15 cellular contexts compared by ENCODE assay signal in the genomic region with DNA sequence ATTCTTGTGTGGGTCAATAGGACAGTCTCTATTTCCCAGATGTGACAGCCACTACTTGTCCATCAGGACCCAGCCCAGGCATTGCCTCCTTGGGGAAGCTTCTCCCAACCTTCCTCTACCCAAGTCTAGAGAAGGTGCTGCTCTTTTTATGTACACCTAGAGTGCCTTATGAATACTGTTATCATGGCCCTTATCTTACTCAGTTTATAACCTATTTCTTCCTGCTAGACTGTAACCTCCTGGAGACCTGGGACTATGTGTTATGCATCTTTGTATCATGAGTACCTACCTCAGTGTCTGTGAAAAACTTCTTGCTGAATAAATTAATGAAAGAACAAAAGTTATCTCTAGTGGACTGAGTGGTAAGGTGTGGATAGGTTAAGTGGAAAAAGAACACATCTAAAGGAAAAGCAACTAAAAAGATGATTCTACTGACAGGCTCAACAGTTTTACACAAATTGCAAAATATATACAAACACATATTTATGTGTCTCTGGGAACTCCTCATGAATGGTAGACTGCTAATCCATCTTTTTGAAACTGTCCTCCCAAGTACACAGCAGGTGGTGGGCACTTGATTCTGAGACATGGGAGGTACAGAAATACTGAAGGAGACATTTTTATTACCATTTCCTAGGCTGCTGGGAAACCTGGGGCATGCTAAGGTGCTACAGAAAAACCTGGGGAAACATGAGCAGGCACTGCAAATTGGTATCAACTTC.
DNase-seq lines count a peak whose midpoint lies in the region; ATAC-seq and TF ChIP-seq lines count a peak whose summit lies in the region.
"Had no signal": no experiment of that assay in that cellular context is flagged by ENCODE, and none has a peak within 500 bp of the region (broad histone marks: within the 10 kb centered on the region; RNA-seq: fewer than 3 reads in every experiment).

No MANE protein-coding gene starts in this region.

- H3K56ac ChIP-seq in IMR-90 (ENCODE audit: extremely low read depth, insufficient read depth, low read length) = no peak overlapping the region

- ATAC-seq in IMR-90 (ENCODE audit: low read depth) = no peak
- ATAC-seq in left colon = peak; percentile 55
- ATAC-seq in GM19395 (IDR thresholded peaks at IDR 0.05; ENCODE audit: unreplicated experiment) = no peak
- ATAC-seq: K562, Panc1 had no signal

- H3K9me1 ChIP-seq in IMR-90 (ENCODE audit: insufficient read depth, low read length) = peaks cover 15% of the 10 kb centered on the region

- H2BK20ac ChIP-seq in IMR-90 (ENCODE audit: low read depth, low read length) = peak overlapping the region; percentile 44; the same call in 1 of the 2 replicates

- H2BK5ac ChIP-seq in IMR-90 (ENCODE audit: low read depth, low read length, poor library complexity, severe bottlenecking) = peak overlapping the region; percentile 55
- peak overlapping the region; percentile 21 for H2BK5ac ChIP-seq in trophoblast cell (ENCODE audit: low read depth, low read length, poor library complexity)

- no peaks in the 10 kb centered on the region for H3K27me3 ChIP-seq in ACC112 (ENCODE audit: insufficient read depth, low read length)
- H3K27me3 ChIP-seq in IMR-90 (ENCODE audit: control insufficient read depth, insufficient read depth, low read length) = no peaks in the 10 kb centered on the region
- no peaks in the 10 kb centered on the region for H3K27me3 ChIP-seq in trophoblast cell (ENCODE audit: insufficient read depth, low read length)

- TF ChIP-seq RAD21 in IMR-90 (IDR thresholded peaks at IDR 0.05; ENCODE audit: low read length) = no peak

- POLR2A ChIA-PET in IMR-90 (lab: Charles Lee; ENCODE audit: unreplicated experiment) = interaction anchor here (0.6 kb wide), 1 partner anchor 697 kb away, joined by 4 read pairs; no protein-coding TSS in a partner anchor

- intact Hi-C loops in IMR-90 (cut with micrococcal nuclease) = no loop called here
- intact Hi-C loops in left colon (cut with DNase I, micrococcal nuclease) = no loop called here

- no peak overlapping the region for H2AK9ac ChIP-seq in IMR-90 (replicated peaks; ENCODE audit: low read depth, low read length, poor library complexity)

- DNase-seq in IMR-90 (no peak), left colon (no peak), trophoblast cell (no peak), HPDE6-E6E7 (ENCODE audit: extremely low spot score) (no peak), substantia nigra (lab: John Stamatoyannopoulos, UW) (no peak)
- DNase-seq: ACHN, AML-193, GF-D8, NCI-H1417 treated with DMSO at 0.1 percent for 48 hours, NCI-H2029, NCI-H774 had no signal

- H4K8ac ChIP-seq in IMR-90 (ENCODE audit: low read depth in 2 of 2, low read length in 2 of 2) (peak overlapping the region in 1 of 2 experiments; percentile 35; a peak in 2 of 4 replicates), trophoblast cell (ENCODE audit: low read depth, low read length) (no peak overlapping the region)

- peaks cover 20 to 74% of the 10 kb centered on the region in 2 experiments for H3K79me1 ChIP-seq in IMR-90 (ENCODE audit: low read depth in 1 of 2, low read length in 2 of 2)
- H3K79me1 ChIP-seq in trophoblast cell (ENCODE audit: low read length) = peaks cover 3% of the 10 kb centered on the region

- peak overlapping the region; percentile 34 for H4K91ac ChIP-seq in IMR-90 (ENCODE audit: insufficient read depth, low read depth, low read length)
- no peak overlapping the region for H4K91ac ChIP-seq in trophoblast cell (ENCODE audit: low read depth, low read length)

- peaks cover 11% of the 10 kb centered on the region; the same call in 1 of the 2 replicates for H4K20me1 ChIP-seq in IMR-90 (ENCODE audit: insufficient read depth, low read length)

- H2AFZ ChIP-seq in ACC112 (ENCODE audit: low read length, unreplicated experiment) = no peak overlapping the region
- H2AFZ ChIP-seq in IMR-90 (replicated peaks; ENCODE audit: low read length, poor library complexity) = no peak overlapping the region
- H2AFZ ChIP-seq in trophoblast cell (ENCODE audit: insufficient read depth, low read length, poor library complexity) = no peak overlapping the region

- no TSS peak for BruUV-seq in IMR-90 (replicated peaks; lab: Mats Ljungman, UMichigan)

- peak overlapping the region; percentile 64; the same call in 1 of the 2 replicates for H3K23ac ChIP-seq in IMR-90 (ENCODE audit: low read depth, low read length)
- H3K23ac ChIP-seq in trophoblast cell (ENCODE audit: low read length) = no peak overlapping the region

- H3K36me3 ChIP-seq in ACC112 (ENCODE audit: insufficient read depth, low read length) = no peaks in the 10 kb centered on the region
- H3K36me3 ChIP-seq in IMR-90 (ENCODE audit: control insufficient read depth, insufficient read depth, low read length) = peaks cover 2% of the 10 kb centered on the region; the same call in 1 of the 2 replicates
- H3K36me3 ChIP-seq in trophoblast cell (ENCODE audit: control insufficient read depth in 1 of 2, insufficient read depth in 2 of 2, low read length in 2 of 2) = peaks cover 0 to 1% of the 10 kb centered on the region in 2 experiments

- peak overlapping the region; percentile 80; the same call in 1 of the 2 replicates for H3K18ac ChIP-seq in IMR-90 (ENCODE audit: low read depth, low read length)
- no peak overlapping the region for H3K18ac ChIP-seq in trophoblast cell (ENCODE audit: low read length)

- H2AK5ac ChIP-seq in IMR-90 (ENCODE audit: low read depth, low read length) (no peak overlapping the region), trophoblast cell (ENCODE audit: low read length) (no peak overlapping the region)

- no peak overlapping the region for H4K12ac ChIP-seq in trophoblast cell (ENCODE audit: low read depth, low read length)

- H3K4me2 ChIP-seq in IMR-90 (ENCODE audit: low read depth, low read length) (no peak overlapping the region; the same call in 1 of the 2 replicates), trophoblast cell (ENCODE audit: low read length) (no peak overlapping the region)

- CTCF ChIA-PET in IMR-90 (lab: Yijun Ruan, JAX) = no interaction called here

- H3K79me2 ChIP-seq in ACC112 (ENCODE audit: control insufficient read depth, insufficient read depth, low read length, unreplicated experiment) = peaks cover 90% of the 10 kb centered on the region
- peaks cover 1% of the 10 kb centered on the region for H3K79me2 ChIP-seq in trophoblast cell (ENCODE audit: control insufficient read depth, insufficient read depth, low read length, poor library complexity)

- peak overlapping the region; percentile 19; the same call in 1 of the 2 replicates for H3K4ac ChIP-seq in IMR-90 (ENCODE audit: low read depth, low read length)
- H3K4ac ChIP-seq in trophoblast cell (ENCODE audit: low read depth, low read length) = no peak overlapping the region

- H3K14ac ChIP-seq in IMR-90 (replicated peaks; ENCODE audit: low read depth, low read length) (peak overlapping the region; percentile 46), trophoblast cell (ENCODE audit: low read length) (no peak overlapping the region)

- no peak for TF ChIP-seq POLR2A in IMR-90 (IDR thresholded peaks at IDR 0.05; ENCODE audit: low read depth, low read length)

- H2BK120ac ChIP-seq in IMR-90 (ENCODE audit: low read depth, low read length) (peak overlapping the region; percentile 57), trophoblast cell (ENCODE audit: insufficient read depth, low read length, poor library complexity) (no peak overlapping the region)

- dilution Hi-C loops in IMR-90 (cut with HindIII; ENCODE audit: low sequenced_read_pairs, unreplicated experiment) = no loop called here

- H3K4me3 ChIP-seq in ACC112 (ENCODE audit: low read depth, low read length) = no peak overlapping the region; the same call in 1 of the 2 replicates
- H3K4me3 ChIP-seq in IMR-90 (ENCODE audit: insufficient read depth, low read depth, low read length) = no peak overlapping the region
- H3K4me3 ChIP-seq in trophoblast cell (ENCODE audit: low read depth, low read length) = no peak overlapping the region
- H3K4me3 ChIP-seq: K562 had no signal

- H3K9me3 ChIP-seq in IMR-90 (ENCODE audit: control insufficient read depth, insufficient read depth, low read length) (no peaks in the 10 kb centered on the region), trophoblast cell (ENCODE audit: insufficient read depth, low read depth, low read length) (no peaks in the 10 kb centered on the region)

- peak overlapping the region; percentile 55; the same call in 1 of the 2 replicates for H4K5ac ChIP-seq in IMR-90 (ENCODE audit: low read depth, low read length)

- H2BK12ac ChIP-seq in trophoblast cell (ENCODE audit: low read length) = no peak overlapping the region

- H3K9ac ChIP-seq in IMR-90 (ENCODE audit: low read depth, low read length) = no peak overlapping the region
- H3K9ac ChIP-seq in trophoblast cell (ENCODE audit: low read length) = no peak overlapping the region

- peak overlapping the region; percentile 61 for H3K27ac ChIP-seq in ACC112 (ENCODE audit: low read depth, low read length)
- no peak overlapping the region for H3K27ac ChIP-seq in IMR-90 (ENCODE audit: insufficient read depth, low read length)
- no peak overlapping the region for H3K27ac ChIP-seq in trophoblast cell (ENCODE audit: low read depth, low read length)
- no peak overlapping the region for H3K27ac ChIP-seq in substantia nigra (ENCODE audit: low read depth, low read length, poor library complexity, severe bottlenecking)

- H3K4me1 ChIP-seq in ACC112 (ENCODE audit: control insufficient read depth, insufficient read depth, low read length, unreplicated experiment) (peaks cover 85% of the 10 kb centered on the region), IMR-90 (ENCODE audit: control insufficient read depth, insufficient read depth, low read length) (peaks cover 30% of the 10 kb centered on the region), trophoblast cell (ENCODE audit: control insufficient read depth in 1 of 2, insufficient read depth in 2 of 2, low read length in 2 of 2) (peaks cover 4 to 6% of the 10 kb centered on the region in 2 experiments)

- in situ Hi-C loops in IMR-90 (cut with MboI; ENCODE audit: low sequenced_read_pairs) = no loop called here

- H2BK15ac ChIP-seq in IMR-90 (ENCODE audit: low read depth, low read length) = peak overlapping the region; percentile 33; the same call in 1 of the 3 replicates

- no peak for TF ChIP-seq CTCF in IMR-90 (conservative IDR thresholded peaks at IDR 0.05; ENCODE audit: low read depth, low read length)

TF ChIP-seq in IMR-90, 13 proteins besides CTCF, POLR2A, EP300 and RAD21 (continues in another document):
- no peak for TF ChIP-seq FOS (IDR thresholded peaks at IDR 0.05; ENCODE audit: low read depth, low read length)
- TF ChIP-seq, protein P1, sequence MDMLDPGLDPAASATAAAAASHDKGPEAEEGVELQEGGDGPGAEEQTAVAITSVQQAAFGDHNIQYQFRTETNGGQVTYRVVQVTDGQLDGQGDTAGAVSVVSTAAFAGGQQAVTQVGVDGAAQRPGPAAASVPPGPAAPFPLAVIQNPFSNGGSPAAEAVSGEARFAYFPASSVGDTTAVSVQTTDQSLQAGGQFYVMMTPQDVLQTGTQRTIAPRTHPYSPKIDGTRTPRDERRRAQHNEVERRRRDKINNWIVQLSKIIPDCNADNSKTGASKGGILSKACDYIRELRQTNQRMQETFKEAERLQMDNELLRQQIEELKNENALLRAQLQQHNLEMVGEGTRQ (IDR thresholded peaks at IDR 0.05; ENCODE audit: low read depth, low read length) = no peak
- no peak for TF ChIP-seq MAFK (IDR thresholded peaks at IDR 0.05; ENCODE audit: low read depth, low read length)
- TF ChIP-seq CHD1 (IDR thresholded peaks at IDR 0.05; ENCODE audit: low read depth, low read length) = no peak
- no peak for TF ChIP-seq CEBPB (IDR thresholded peaks at IDR 0.05; ENCODE audit: low read depth, low read length)
